In genomic region chr17:47650525-47651522, GRCh38 we compare ENCODE assay signal across 1 cellular context.
A peak's percentile ranks its signal among the peaks of the same experiment; 100 is the strongest.
TF ChIP-seq lines count a peak whose summit lies in the region.

No MANE protein-coding gene starts in this region.

TF ChIP-seq in K562, 482 proteins besides CTCF, POLR2A, EP300 and RAD21 (continued from another document and continues in another):
- TF ChIP-seq SOX6 (IDR thresholded peaks at IDR 0.05) (peak; percentile 28; the same call in 1 of the 2 replicates), NCOA6 (IDR thresholded peaks at IDR 0.05) (no peak), PBX2 (CRISPR knock-in tag; IDR thresholded peaks at IDR 0.05; ENCODE audit: low read depth) (no peak), PBX2 (tag; conservative IDR thresholded peaks at IDR 0.05; ENCODE audit: low read depth) (no peak), ZNF184 (CRISPR knock-in tag; IDR thresholded peaks at IDR 0.05) (no peak), ZNF41 (CRISPR knock-in tag; conservative IDR thresholded peaks at IDR 0.05) (no peak), PKNOX1 (IDR thresholded peaks at IDR 0.05) (no peak), CHCHD3 (CRISPR knock-in tag; IDR thresholded peaks at IDR 0.05) (no peak), HEY1 (CRISPR knock-in tag; IDR thresholded peaks at IDR 0.05; ENCODE audit: borderline replicate concordance) (no peak), CTBP1 (IDR thresholded peaks at IDR 0.05; ENCODE audit: borderline replicate concordance) (no peak), PHB2 (IDR thresholded peaks at IDR 0.05; ENCODE audit: low read depth) (no peak), ZNF134 (CRISPR knock-in tag; conservative IDR thresholded peaks at IDR 0.05) (no peak), SP1 (CRISPR knock-in tag; IDR thresholded peaks at IDR 0.05) (0 out of 2 replicates have a peak, but pooled peaks have one; percentile 47), PRPF4 (IDR thresholded peaks at IDR 0.05; ENCODE audit: insufficient read depth, low read depth, low read length, poor library complexity, severe bottlenecking) (peak; percentile 79), CHD2 (IDR thresholded peaks at IDR 0.05; ENCODE audit: low read depth, low read length) (peak; percentile 77), ZNF263 (CRISPR knock-in tag; IDR thresholded peaks at IDR 0.05; ENCODE audit: borderline replicate concordance) (no peak), NR3C1 (CRISPR knock-in tag; IDR thresholded peaks at IDR 0.05) (no peak), ZNF217 (CRISPR knock-in tag; IDR thresholded peaks at IDR 0.05) (no peak), ARID4B (CRISPR knock-in tag; IDR thresholded peaks at IDR 0.05) (peak; percentile 65; the same call in 1 of the 2 replicates), FOXM1 (IDR thresholded peaks at IDR 0.05; ENCODE audit: low read depth) (no peak), FOXM1 (CRISPR knock-in tag; IDR thresholded peaks at IDR 0.05; ENCODE audit: low read depth) (no peak), ZKSCAN8 (CRISPR knock-in tag; IDR thresholded peaks at IDR 0.05) (no peak), RBBP5 (IDR thresholded peaks at IDR 0.05; ENCODE audit: borderline replicate concordance, insufficient read depth, low read length, poor library complexity, severe bottlenecking) (peak; percentile 41), DMBX1 (CRISPR knock-in tag; IDR thresholded peaks at IDR 0.05; ENCODE audit: borderline replicate concordance) (no peak), ZNF140 (CRISPR knock-in tag; IDR thresholded peaks at IDR 0.05) (no peak), TRIM25 (IDR thresholded peaks at IDR 0.05; ENCODE audit: borderline replicate concordance) (peak; percentile 83; the same call in 1 of the 2 replicates), DDX20 (tag; IDR thresholded peaks at IDR 0.05; ENCODE audit: low read depth) (no peak), HDAC3 (IDR thresholded peaks at IDR 0.05; ENCODE audit: borderline replicate concordance, partially characterized antibody) (no peak), HOXB6 (CRISPR knock-in tag; IDR thresholded peaks at IDR 0.05; ENCODE audit: borderline replicate concordance) (no peak), ZNF584 (CRISPR knock-in tag; IDR thresholded peaks at IDR 0.05; ENCODE audit: low read depth) (no peak), BHLHE40 (IDR thresholded peaks at IDR 0.05; ENCODE audit: low read length) (no peak), TCF7L2 (IDR thresholded peaks at IDR 0.05; ENCODE audit: low read depth, low read length) (no peak), TSHZ1 (CRISPR knock-in tag; IDR thresholded peaks at IDR 0.05) (no peak), SAP30 (IDR thresholded peaks at IDR 0.05; ENCODE audit: borderline replicate concordance, insufficient read depth, low read depth, low read length, poor library complexity, severe bottlenecking) (peak; percentile 69), E2F6 (IDR thresholded peaks at IDR 0.05; ENCODE audit: borderline replicate concordance in 1 of 2, extremely low read depth in 1 of 2, insufficient read depth in 1 of 2, insufficient read length in 1 of 2, low read depth in 1 of 2, low read length in 1 of 2, poor library complexity in 1 of 2, severe bottlenecking in 1 of 2) (peak in 1 of 2 experiments; percentile 52), FOXO4 (CRISPR knock-in tag; IDR thresholded peaks at IDR 0.05) (no peak), STAG1 (CRISPR knock-in tag; IDR thresholded peaks at IDR 0.05; ENCODE audit: borderline replicate concordance) (no peak), ZNF23 (CRISPR knock-in tag; IDR thresholded peaks at IDR 0.05) (no peak), SNAPC5 (CRISPR knock-in tag; IDR thresholded peaks at IDR 0.05) (no peak), ZNF699 (CRISPR knock-in tag; IDR thresholded peaks at IDR 0.05; ENCODE audit: insufficient replicate concordance) (no peak), L3MBTL2 (IDR thresholded peaks at IDR 0.05) (peak; percentile 42; the same call in 1 of the 2 replicates), XRCC3 (IDR thresholded peaks at IDR 0.05) (no peak), TRIM24 (IDR thresholded peaks at IDR 0.05) (no peak), PCBP2 (IDR thresholded peaks at IDR 0.05; ENCODE audit: low read depth, low read length, poor library complexity, severe bottlenecking) (peak; percentile 98), LARP7 (IDR thresholded peaks at IDR 0.05) (peak; percentile 80; the same call in 1 of the 2 replicates), HNRNPUL1 (IDR thresholded peaks at IDR 0.05; ENCODE audit: low read length) (no peak), HLTF (IDR thresholded peaks at IDR 0.05) (peak; percentile 21; the same call in 1 of the 2 replicates), ZBTB33 (CRISPR knock-in tag; IDR thresholded peaks at IDR 0.05) (no peak), JUND (IDR thresholded peaks at IDR 0.05; ENCODE audit: borderline replicate concordance, low read depth, low read length) (peak; percentile 19; the same call in 1 of the 2 replicates), JUND (tag; IDR thresholded peaks at IDR 0.05; ENCODE audit: borderline replicate concordance, low read depth, low read length) (no peak; the same call in 2 of the 3 replicates), HIVEP1 (CRISPR knock-in tag; IDR thresholded peaks at IDR 0.05) (no peak), GABPA (tag; conservative IDR thresholded peaks at IDR 0.05; ENCODE audit: low read depth) (peak; percentile 66), OTX1 (CRISPR knock-in tag; IDR thresholded peaks at IDR 0.05) (no peak)
